Comparison of ENCODE assay signal across 32 cellular contexts in the genomic region with DNA sequence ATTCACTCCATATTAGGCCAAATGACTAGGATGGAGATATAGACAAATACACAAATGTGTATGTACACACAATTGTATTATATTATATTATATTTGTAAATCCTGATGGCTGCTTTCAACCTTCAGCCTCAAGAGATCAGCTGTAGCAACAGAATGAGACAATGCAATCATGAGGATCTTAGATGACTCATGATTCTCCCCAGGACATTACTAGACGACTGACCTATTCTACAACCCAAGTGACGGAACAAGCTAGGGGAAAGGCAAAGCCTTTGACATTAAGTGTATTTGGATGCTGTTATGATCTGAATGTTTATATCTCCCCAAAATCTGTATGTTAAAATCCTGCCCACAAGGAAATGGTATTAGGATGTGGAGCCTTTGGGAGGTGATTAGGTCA.
DNase-seq lines count a peak whose midpoint lies in the region; ATAC-seq, FAIRE-seq and TF ChIP-seq lines count a peak whose summit lies in the region.
"Had no signal": no experiment of that assay in that cellular context is flagged by ENCODE, and none has a peak within 500 bp of the region (broad histone marks: within the 10 kb centered on the region; RNA-seq: fewer than 3 reads in every experiment).

No MANE protein-coding gene starts in this region.

- peak; percentile 34; the same call in 1 of the 2 replicates for ATAC-seq in PC-3
- ATAC-seq: activated naive CD8-positive, alpha-beta T cell treated with anti-CD3 and anti-CD28 coated beads, Interleukin-2, amount 50 U/mL, for 24 hours had no signal

- peaks cover 5% of the 10 kb centered on the region; the same call in 1 of the 2 replicates for H3K27me3 ChIP-seq in PC-3 (ENCODE audit: low read length)
- H3K27me3 ChIP-seq in bronchial epithelial cell (ENCODE audit: control insufficient read depth, insufficient read depth, low read length), result no peaks in the 10 kb centered on the region
- no peaks in the 10 kb centered on the region for H3K27me3 ChIP-seq in kidney epithelial cell (ENCODE audit: control insufficient read depth, insufficient read depth, low read length)
- no peaks in the 10 kb centered on the region for H3K27me3 ChIP-seq in spleen (replicated peaks in 1 of 7)
- H3K27me3 ChIP-seq in thyroid gland, result no peaks in the 10 kb centered on the region
- H3K27me3 ChIP-seq: dorsolateral prefrontal cortex had no signal

- intact Hi-C loops in PC-3 (cut with micrococcal nuclease) (no loop called here), spleen (cut with DNase I; ENCODE audit: low total_unique reads) (no loop called here), thyroid gland (cut with DNase I) (no loop called here)

- H3K36me3 ChIP-seq in PC-3 (ENCODE audit: low read depth, low read length) (no peaks in the 10 kb centered on the region), bronchial epithelial cell (ENCODE audit: control insufficient read depth, insufficient read depth, low read length) (no peaks in the 10 kb centered on the region), kidney epithelial cell (ENCODE audit: control insufficient read depth, insufficient read depth, low read length) (no peaks in the 10 kb centered on the region), spleen (no peaks in the 10 kb centered on the region), thyroid gland (no peaks in the 10 kb centered on the region)
- H3K36me3 ChIP-seq: BE2C, MG63 had no signal

- no TSS peak for BruUV-seq in PC-3 (replicated peaks; lab: Mats Ljungman, UMichigan)

- no peak overlapping the region for H3K4me2 ChIP-seq in PC-3 (ENCODE audit: low read length)
- H3K4me2 ChIP-seq: smooth muscle cell had no signal

- TF ChIP-seq CTCF in PC-3 (conservative IDR thresholded peaks at IDR 0.05; ENCODE audit: low read depth, low read length), result no peak
- no peak for TF ChIP-seq CTCF in bronchial epithelial cell (IDR thresholded peaks at IDR 0.05; ENCODE audit: insufficient read depth, low read length, severe bottlenecking)
- no peak for TF ChIP-seq CTCF in kidney epithelial cell (IDR thresholded peaks at IDR 0.05; ENCODE audit: insufficient read depth, low read length, poor library complexity, severe bottlenecking)
- TF ChIP-seq CTCF in spleen (IDR thresholded peaks at IDR 0.05 in 8 of 11, conservative IDR thresholded peaks at IDR 0.05 in 3 of 11), result no peak
- no peak for TF ChIP-seq CTCF in thyroid gland (IDR thresholded peaks at IDR 0.05)

- H3K4me1 ChIP-seq in PC-3 (ENCODE audit: insufficient read depth, low read length) (no peaks in the 10 kb centered on the region), spleen (no peaks in the 10 kb centered on the region), thyroid gland (no peaks in the 10 kb centered on the region)
- H3K4me1 ChIP-seq: BE2C, Caco-2 had no signal

- no peaks in the 10 kb centered on the region for H3K79me2 ChIP-seq in PC-3 (ENCODE audit: low read length)

- H3K4me3 ChIP-seq in PC-3 (ENCODE audit: low read length) (no peak overlapping the region), bronchial epithelial cell (ENCODE audit: low read depth, low read length) (no peak overlapping the region), kidney epithelial cell (ENCODE audit: low read depth, low read length) (no peak overlapping the region), spleen (no peak overlapping the region), thyroid gland (replicated peaks in 1 of 3) (no peak overlapping the region)
- H3K4me3 ChIP-seq: dorsolateral prefrontal cortex, MG63, smooth muscle cell had no signal

- 78 to 93% (median 86%) methylated on average over 2 of the region's 2 CpGs for WGBS in spleen, 5 donors
- WGBS in thyroid gland, 2 donors, result 88 to 97% methylated on average over 2 of the region's 2 CpGs

- H3K9me2 ChIP-seq in PC-3 (replicated peaks; ENCODE audit: low read length), result no peaks in the 10 kb centered on the region

- H3K27ac ChIP-seq in PC-3 (ENCODE audit: low read length) (no peak overlapping the region), spleen (no peak overlapping the region), thyroid gland (no peak overlapping the region)
- H3K27ac ChIP-seq: dorsolateral prefrontal cortex, HL-60 had no signal

- POLR2A ChIA-PET in PC-3 (lab: Charles Lee; ENCODE audit: unreplicated experiment), result interaction anchor here (0.6 kb wide), 1 partner anchor 291 kb away, joined by 4 read pairs; no protein-coding TSS in a partner anchor

- no peak overlapping the region for H2AFZ ChIP-seq in PC-3 (ENCODE audit: low read length)

- no peaks in the 10 kb centered on the region for H3K9me3 ChIP-seq in PC-3 (ENCODE audit: low read length)
- no peaks in the 10 kb centered on the region for H3K9me3 ChIP-seq in spleen
- no peaks in the 10 kb centered on the region for H3K9me3 ChIP-seq in thyroid gland
- H3K9me3 ChIP-seq: BE2C, Caco-2, MG63 had no signal

- H4K20me1 ChIP-seq in PC-3 (ENCODE audit: low read length), result no peaks in the 10 kb centered on the region

- CTCF ChIA-PET in PC-3 (lab: Charles Lee), result no interaction called here

- DNase-seq in A172 (ENCODE audit: low spot score) (peak; percentile 10), PC-3 (peak; percentile 44), bronchial epithelial cell (ENCODE audit: low read depth) (peak; percentile 6), kidney epithelial cell (ENCODE audit: low read depth) (peak; percentile 9), spleen (no peak), D341Med (ENCODE audit: low spot score) (no peak), thyroid gland (no peak)
- DNase-seq in activated T-cell treated with anti-CD3 and anti-CD28 coated beads, Interleukin-2, amount 50 U/mL, for 1 hour, result no peak
- DNase-seq: activated B cell treated with CpG ODN at 0.5 μM for 24 hours; activated CD4-positive, alpha-beta T cell treated with anti-CD3 and anti-CD28 coated beads, Interleukin-2, amount 50 U/mL, for 4 hours; activated effector memory CD4-positive, alpha-beta T cell treated with anti-CD3 and anti-CD28 coated beads, Interleukin-2, amount 50 U/mL, for 16 hours; activated naive CD8-positive, alpha-beta T cell treated with anti-CD3 and anti-CD28 coated beads, Interleukin-2, amount 50 U/mL, for 24 hours; BE2C; Caco-2; caudate nucleus; dorsolateral prefrontal cortex; EL; MG63; naive B cell; NCI-H146; NCI-H2171; NCI-H526 treated with DMSO at 0.1 percent for 48 hours; occipital lobe; stimulated activated CD4-positive, alpha-beta T cell treated with anti-CD3 and anti-CD28 coated beads, Interleukin-2, amount 100 ng/mL, for 48 hours; stimulated activated naive CD4-positive, alpha-beta T cell treated with Interleukin-2 at 50 U/mL for 16 hours; T1000 had no signal

- FAIRE-seq in bronchial epithelial cell (lab: Jason Lieb, UNC), result no peak
- FAIRE-seq: A204.1, endothelial cell of umbilical vein, frontal cortex, H1 had no signal

- H3F3A ChIP-seq in PC-3 (ENCODE audit: low read length, unreplicated experiment), result no peaks in the 10 kb centered on the region

- TF ChIP-seq POLR2A in spleen (IDR thresholded peaks at IDR 0.05) (no peak), thyroid gland (IDR thresholded peaks at IDR 0.05) (no peak)

- no peak overlapping the region for H3K9ac ChIP-seq in PC-3 (ENCODE audit: low read length)

Comparison
In these comparisons a context has a peak if more than half of its experiments do, and no peak if none do; other contexts are left out.
1. DNase-seq: peak in A172 (single experiment), PC-3 (single experiment), bronchial epithelial cell (single experiment) and kidney epithelial cell (single experiment); none in spleen (single experiment), D341Med (single experiment), thyroid gland (0 of 2) and activated T-cell treated with anti-CD3 and anti-CD28 coated beads, Interleukin-2, amount 50 U/mL, for 1 hour (single experiment).